1 cellular context compared by ENCODE assay signal in the genomic region with DNA sequence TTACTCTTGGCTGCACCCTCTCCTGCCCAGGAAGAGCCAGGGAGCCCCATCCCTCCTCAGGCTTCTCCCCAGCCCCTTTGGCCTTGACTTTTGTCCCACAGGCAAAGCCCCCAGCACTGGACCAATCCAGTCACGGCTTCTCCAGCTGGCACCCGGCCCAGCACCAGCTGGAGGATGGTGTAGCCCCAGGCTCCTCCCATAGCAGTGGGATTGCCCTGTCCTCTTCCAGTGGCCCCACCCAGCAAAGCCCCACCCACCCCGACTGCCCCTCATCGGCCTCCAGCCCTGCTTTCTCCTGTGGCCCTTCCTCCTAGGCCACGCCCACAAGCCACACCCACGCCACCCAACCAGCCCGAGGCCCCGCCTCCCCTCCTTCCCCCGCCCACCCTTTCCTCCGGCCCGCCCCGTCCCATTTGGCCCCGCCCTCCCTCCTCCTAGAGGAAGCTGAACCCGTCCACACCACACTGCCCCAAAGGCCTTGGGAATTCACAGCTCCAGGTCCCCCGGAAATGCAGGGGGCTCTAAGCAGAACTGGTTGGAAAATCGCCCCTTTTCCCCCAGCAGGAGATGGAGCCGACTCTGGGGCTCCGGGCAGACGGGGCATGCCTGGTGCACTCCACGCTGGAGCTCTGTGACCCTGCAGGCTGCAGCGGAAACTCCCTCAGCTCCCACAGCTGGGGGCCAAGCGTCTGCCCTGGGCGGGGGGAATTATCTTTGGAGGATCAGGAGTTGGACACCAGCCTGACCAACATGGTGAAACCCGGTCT.
TF ChIP-seq lines count a peak whose summit lies in the region.

No MANE protein-coding gene starts in this region.

TF ChIP-seq in IMR-90, 13 proteins besides CTCF, POLR2A, EP300 and RAD21:
- TF ChIP-seq FOS (IDR thresholded peaks at IDR 0.05; ENCODE audit: low read depth, low read length) (no peak), MAZ (IDR thresholded peaks at IDR 0.05; ENCODE audit: borderline replicate concordance, low read depth, low read length) (no peak), MXI1 (IDR thresholded peaks at IDR 0.05; ENCODE audit: borderline replicate concordance, low read depth, low read length) (no peak), SMC3 (IDR thresholded peaks at IDR 0.05; ENCODE audit: low read depth, low read length) (no peak), NFE2L2 (IDR thresholded peaks at IDR 0.05; ENCODE audit: low read depth, low read length) (no peak), RFX5 (IDR thresholded peaks at IDR 0.05; ENCODE audit: low read depth, low read length) (no peak), CEBPB (IDR thresholded peaks at IDR 0.05; ENCODE audit: low read depth, low read length) (no peak), ELK1 (IDR thresholded peaks at IDR 0.05; ENCODE audit: borderline replicate concordance, low read depth, low read length) (no peak)
- TF ChIP-seq, protein P1, sequence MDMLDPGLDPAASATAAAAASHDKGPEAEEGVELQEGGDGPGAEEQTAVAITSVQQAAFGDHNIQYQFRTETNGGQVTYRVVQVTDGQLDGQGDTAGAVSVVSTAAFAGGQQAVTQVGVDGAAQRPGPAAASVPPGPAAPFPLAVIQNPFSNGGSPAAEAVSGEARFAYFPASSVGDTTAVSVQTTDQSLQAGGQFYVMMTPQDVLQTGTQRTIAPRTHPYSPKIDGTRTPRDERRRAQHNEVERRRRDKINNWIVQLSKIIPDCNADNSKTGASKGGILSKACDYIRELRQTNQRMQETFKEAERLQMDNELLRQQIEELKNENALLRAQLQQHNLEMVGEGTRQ (IDR thresholded peaks at IDR 0.05; ENCODE audit: low read depth, low read length), result no peak
